Comparison of ENCODE assay signal across 27 cellular contexts in the genomic region with DNA sequence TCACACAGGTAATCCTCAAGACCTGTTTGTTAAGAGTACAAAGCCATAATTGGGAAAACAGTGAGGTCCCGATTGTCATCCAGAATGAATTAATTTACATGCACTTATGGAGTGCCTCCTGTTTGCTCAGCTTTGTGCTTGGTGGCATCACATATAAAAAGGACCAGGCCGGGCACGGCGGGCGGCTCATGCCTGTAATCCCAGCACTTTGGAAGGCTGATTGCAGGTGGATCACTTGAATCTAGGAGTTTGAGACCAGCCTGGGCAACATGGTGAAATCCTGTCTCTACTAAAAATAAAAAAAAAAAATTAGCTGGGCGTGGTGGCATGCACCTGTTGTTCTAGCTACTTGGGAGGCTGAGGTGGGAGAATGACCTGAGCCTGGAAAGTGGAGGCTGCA.
"Had no signal": no experiment of that assay in that cellular context is flagged by ENCODE, and none has a peak within 500 bp of the region (broad histone marks: within the 10 kb centered on the region; RNA-seq: fewer than 3 reads in every experiment).

No MANE protein-coding gene starts in this region.

- ATAC-seq: heart right ventricle; left colon; left ventricle myocardium superior; natural killer cell; pancreas; right lobe of liver; stimulated activated memory B cell treated with anti-CD40 and anti-IgM and Interleukin-4, amounts not matched to agents 10 μg/mL and 1 μg/mL and 100 μg/mL, for 72 hours; stimulated activated naive CD8-positive, alpha-beta T cell treated with anti-CD3 and anti-CD28 coated beads, Interleukin-15, Interleukin-2, amounts not matched to agents 100 U/mL and 50 U/mL, for 24 hours had no signal

- H3K4me3 ChIP-seq: colonic mucosa, esophagus squamous epithelium, heart right ventricle, lower lobe of right lung, pancreas, right lobe of liver, smooth muscle cell, testis, tibial nerve, upper lobe of left lung had no signal

- H3K36me3 ChIP-seq: colonic mucosa, esophagus squamous epithelium, heart right ventricle, lower lobe of right lung, pancreas, right lobe of liver, tibial nerve, upper lobe of left lung had no signal

- H3K9me3 ChIP-seq: colonic mucosa, esophagus squamous epithelium, heart right ventricle, lower lobe of right lung, pancreas, right lobe of liver, testis, tibial nerve, upper lobe of left lung had no signal

- H3K27ac ChIP-seq: colonic mucosa, lower lobe of right lung, pancreas, right lobe of liver, testis, upper lobe of left lung had no signal

- H3K27me3 ChIP-seq: colonic mucosa, heart right ventricle, pancreas, right lobe of liver, testis, tibial nerve, upper lobe of left lung had no signal

- H3K4me1 ChIP-seq: colonic mucosa, pancreas, right lobe of liver, testis had no signal

- H3K4me2 ChIP-seq: smooth muscle cell had no signal

- DNase-seq: colonic mucosa; effector memory CD4-positive, alpha-beta T cell; erythroblast; esophagus squamous epithelium; foreskin melanocyte; glutamatergic neuron; heart right ventricle; hippocampal formation; immature natural killer cell; islet precursor cell; kidney glomerular epithelial cell; left colon; left ventricle myocardium superior; lower lobe of right lung; natural killer cell; occipital lobe; pancreas; right lobe of liver; stimulated activated CD4-positive, alpha-beta T cell treated with anti-CD3 and anti-CD28 coated beads, Interleukin-2, amount 100 ng/mL, for 24 hours; stimulated activated CD4-positive, alpha-beta T cell treated with anti-CD3 and anti-CD28 coated beads, Interleukin-4, amount 100 ng/mL, for 24 hours; stimulated activated naive CD8-positive, alpha-beta T cell treated with anti-CD3 and anti-CD28 coated beads, Interleukin-15, Interleukin-2, amounts not matched to agents 100 U/mL and 50 U/mL, for 24 hours; substantia nigra; testis had no signal
